ENCODE assay signal across 8 cellular contexts in the genomic region with DNA sequence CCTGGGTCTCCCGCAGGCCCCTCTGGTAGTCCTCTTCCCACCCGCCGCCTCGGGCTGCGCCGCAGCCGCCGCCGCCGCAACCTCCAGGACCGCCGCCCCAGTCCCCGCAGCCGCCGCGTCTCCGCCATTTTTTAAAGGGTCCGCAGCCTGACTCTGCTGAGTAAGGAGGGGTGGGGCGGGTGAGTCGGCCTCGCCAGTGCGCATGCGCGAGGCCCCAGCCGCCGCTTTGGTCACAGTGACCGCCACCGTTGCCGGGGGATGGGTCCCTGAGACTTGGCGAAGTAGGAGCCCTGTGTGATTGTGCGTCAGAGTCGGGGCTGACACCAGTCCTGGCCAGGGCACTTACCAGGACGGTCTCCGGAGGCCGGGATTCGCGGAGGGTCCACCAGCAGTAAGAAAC.
A peak's percentile ranks its signal among the peaks of the same experiment; 100 is the strongest.
DNase-seq lines count a peak whose midpoint lies in the region; ATAC-seq, FAIRE-seq and TF ChIP-seq lines count a peak whose summit lies in the region.
"Not testable (repeated sequence)": the region's sequence is repeated elsewhere in the genome, so short reads cannot be mapped to it uniquely, and the experiment has no call there.

No MANE protein-coding gene starts in this region.

- H3K9me2 ChIP-seq in MM.1S (replicated peaks; ENCODE audit: insufficient read depth, low read length); hepatocyte (replicated peaks; ENCODE audit: insufficient read depth): not testable (repeated sequence)

- not testable (repeated sequence) for H4K20me1 ChIP-seq in MM.1S (ENCODE audit: insufficient read depth, low read length); hepatocyte (ENCODE audit: insufficient read depth, poor library complexity, severe bottlenecking)

- CTCF ChIA-PET in activated CD8-positive, alpha-beta T cell treated with anti-CD3 and anti-CD28 coated beads, Interleukin-2, amount 10 ng/mL, durations not matched to agents 7 days and 5 days (lab: Charles Lee), result not testable (repeated sequence)

- not testable (repeated sequence) for H3K4me3 Mint-ChIP-seq in activated CD8-positive, alpha-beta T cell treated with anti-CD3 and anti-CD28 coated beads, Interleukin-2, amount 10 ng/mL, durations not matched to agents 7 days and 5 days

- DNase-seq in EH (ENCODE audit: low read depth) (peak; percentile 69), MM.1S (peak; percentile 55), Peyer's patch (peak in 2 of 3 donors; percentile 68 to 72), dorsolateral prefrontal cortex (peak in 6 of 10 donors; percentile 25 to 77 (median 49)), hepatocyte (ENCODE audit: low spot score) (peak; percentile 25), pancreas (peak; percentile 70 to 83 (median 74)), stromal cell of bone marrow (ENCODE audit: low read depth) (peak; percentile 21)
- peak; percentile 67 for DNase-seq in activated CD8-positive, alpha-beta T cell treated with anti-CD3 and anti-CD28 coated beads, Interleukin-2, amount 10 ng/mL, durations not matched to agents 7 days and 5 days

- not testable (repeated sequence) for H3K27ac Mint-ChIP-seq in activated CD8-positive, alpha-beta T cell treated with anti-CD3 and anti-CD28 coated beads, Interleukin-2, amount 10 ng/mL, durations not matched to agents 7 days and 5 days

- H3K9ac ChIP-seq in MM.1S (ENCODE audit: low read length), result not testable (repeated sequence)

- not testable (repeated sequence) for H3K4me1 ChIP-seq in MM.1S (ENCODE audit: low read length); Peyer's patch; hepatocyte (ENCODE audit: insufficient read depth); pancreas

- TF ChIP-seq CTCF in MM.1S (IDR thresholded peaks at IDR 0.05; ENCODE audit: low read length); Peyer's patch (IDR thresholded peaks at IDR 0.05); dorsolateral prefrontal cortex (IDR thresholded peaks at IDR 0.05 in 54 of 56, conservative IDR thresholded peaks at IDR 0.05 in 2 of 56; ENCODE audit: low read depth in 1 of 56, partially characterized antibody in 56 of 56); hepatocyte (IDR thresholded peaks at IDR 0.05; ENCODE audit: poor library complexity); pancreas (IDR thresholded peaks at IDR 0.05): not testable (repeated sequence)

- not testable (repeated sequence) for H3K4me2 ChIP-seq in MM.1S (ENCODE audit: low read depth, low read length); hepatocyte

- not testable (repeated sequence) for H3K4me3 ChIP-seq in MM.1S (ENCODE audit: low read length); Peyer's patch; dorsolateral prefrontal cortex; hepatocyte; pancreas

- H3K9me3 ChIP-seq in MM.1S (replicated peaks; ENCODE audit: insufficient read depth, low read length); Peyer's patch; hepatocyte (ENCODE audit: low read depth); pancreas: not testable (repeated sequence)

- H3K79me2 ChIP-seq in MM.1S (ENCODE audit: low read length); hepatocyte: not testable (repeated sequence)

- 94% methylated on average over 13 of the region's 37 CpGs for WGBS in hepatocyte (ENCODE audit: low lambda C conversion rate, missing lambda C conversion rate)
- WGBS in pancreas, 2 donors, result 81 to 92% methylated on average over 31 to 37 of the region's 37 CpGs

- not testable (repeated sequence) for FAIRE-seq in pancreas (lab: Jason Lieb, UNC)

- not testable (repeated sequence) for H3K36me3 Mint-ChIP-seq in activated CD8-positive, alpha-beta T cell treated with anti-CD3 and anti-CD28 coated beads, Interleukin-2, amount 10 ng/mL, durations not matched to agents 7 days and 5 days (ENCODE audit: low read depth)

- intact Hi-C loops in dorsolateral prefrontal cortex (cut with DNase I); pancreas (cut with DNase I): not testable (repeated sequence)

- H3F3A ChIP-seq in MM.1S (ENCODE audit: insufficient read depth, low read length), result not testable (repeated sequence)

- H3K36me3 ChIP-seq in MM.1S (replicated peaks; ENCODE audit: insufficient read depth, low read length); Peyer's patch; hepatocyte (replicated peaks; ENCODE audit: insufficient read depth, low read depth); pancreas: not testable (repeated sequence)

- not testable (repeated sequence) for ATAC-seq in activated CD8-positive, alpha-beta T cell treated with anti-CD3 and anti-CD28 coated beads, Interleukin-2, amount 10 ng/mL, durations not matched to agents 7 days and 5 days; pancreas

- POLR2A ChIA-PET in activated CD8-positive, alpha-beta T cell treated with anti-CD3 and anti-CD28 coated beads, Interleukin-2, amount 10 ng/mL, durations not matched to agents 7 days and 5 days (lab: Charles Lee), result not testable (repeated sequence)

- H3K9me3 Mint-ChIP-seq in activated CD8-positive, alpha-beta T cell treated with anti-CD3 and anti-CD28 coated beads, Interleukin-2, amount 10 ng/mL, durations not matched to agents 7 days and 5 days (ENCODE audit: insufficient read depth), result not testable (repeated sequence)

- H3K4me1 Mint-ChIP-seq in activated CD8-positive, alpha-beta T cell treated with anti-CD3 and anti-CD28 coated beads, Interleukin-2, amount 10 ng/mL, durations not matched to agents 7 days and 5 days (ENCODE audit: low read depth), result not testable (repeated sequence)

- not testable (repeated sequence) for H3K27ac ChIP-seq in MM.1S (ENCODE audit: low read length); Peyer's patch; dorsolateral prefrontal cortex; hepatocyte; pancreas

- TF ChIP-seq POLR2A in Peyer's patch (IDR thresholded peaks at IDR 0.05), result not testable (repeated sequence)

- H3K27me3 ChIP-seq in MM.1S (replicated peaks; ENCODE audit: insufficient read depth, low read length); Peyer's patch; dorsolateral prefrontal cortex; hepatocyte; pancreas: not testable (repeated sequence)

- H2AFZ ChIP-seq in MM.1S (ENCODE audit: low read length); hepatocyte: not testable (repeated sequence)

- not testable (repeated sequence) for H3K27me3 Mint-ChIP-seq in activated CD8-positive, alpha-beta T cell treated with anti-CD3 and anti-CD28 coated beads, Interleukin-2, amount 10 ng/mL, durations not matched to agents 7 days and 5 days (ENCODE audit: low read depth)

Comparison
In these comparisons a context has a peak if more than half of its experiments do, and no peak if none do; other contexts are left out.
1. DNase-seq: peak in every context shown above with its lines; median percentile 74 in pancreas; 70 in Peyer's patch; 69 in EH; 67 in activated CD8-positive, alpha-beta T cell treated with anti-CD3 and anti-CD28 coated beads, Interleukin-2, amount 10 ng/mL, durations not matched to agents 7 days and 5 days; 55 in MM.1S; 49 in dorsolateral prefrontal cortex; 25 in hepatocyte; 21 in stromal cell of bone marrow.